8 cellular contexts compared by ENCODE assay signal in the genomic region with DNA sequence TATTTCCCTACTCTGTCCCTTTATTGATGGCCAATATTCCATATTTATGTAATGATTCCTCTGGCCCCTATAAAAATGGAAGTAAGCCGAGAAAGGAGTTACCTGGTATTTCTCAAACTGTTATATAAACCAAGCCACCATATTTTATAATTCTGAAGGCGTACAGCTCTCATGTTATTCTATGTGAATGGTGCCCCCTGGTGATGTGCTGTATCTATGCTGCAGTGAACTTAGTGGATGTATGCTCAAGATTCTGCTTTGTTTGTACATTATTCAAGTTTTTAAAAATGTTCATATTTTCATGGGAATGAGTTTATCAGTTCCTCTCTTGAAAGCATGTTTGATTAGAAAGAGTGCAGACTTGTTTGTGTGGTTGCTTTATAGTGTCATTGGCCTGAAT.
DNase-seq lines count a peak whose midpoint lies in the region; ATAC-seq and TF ChIP-seq lines count a peak whose summit lies in the region.

No MANE protein-coding gene starts in this region.

- no peak overlapping the region for H3K4me3 ChIP-seq in smooth muscle cell

- no peak overlapping the region for H3K9ac ChIP-seq in smooth muscle cell (ENCODE audit: low read depth)

- no peak overlapping the region for H3K4me2 ChIP-seq in smooth muscle cell

- H3K36me3 Mint-ChIP-seq in activated CD4-positive, alpha-beta T cell treated with anti-CD3 and anti-CD28 coated beads for 36 hours (ENCODE audit: low read depth) = no peaks in the 10 kb centered on the region
- H3K36me3 Mint-ChIP-seq in glutamatergic neuron (ENCODE audit: unreplicated experiment) = no peaks in the 10 kb centered on the region

- H4K20me1 ChIP-seq in smooth muscle cell (ENCODE audit: low read depth) = no peaks in the 10 kb centered on the region

- CTCF ChIA-PET in activated CD4-positive, alpha-beta T cell treated with anti-CD3 and anti-CD28 coated beads for 36 hours (lab: Charles Lee) = no interaction called here

- H3K27ac ChIP-seq in smooth muscle cell (ENCODE audit: low read depth) = no peak overlapping the region

- H3K27ac Mint-ChIP-seq in activated CD4-positive, alpha-beta T cell treated with anti-CD3 and anti-CD28 coated beads for 36 hours = no peak overlapping the region
- no peak overlapping the region for H3K27ac Mint-ChIP-seq in glutamatergic neuron (ENCODE audit: unreplicated experiment)

- no peak overlapping the region for H3K4me3 Mint-ChIP-seq in activated CD4-positive, alpha-beta T cell treated with anti-CD3 and anti-CD28 coated beads for 36 hours
- no peak overlapping the region for H3K4me3 Mint-ChIP-seq in glutamatergic neuron (ENCODE audit: unreplicated experiment)

- H3K9me3 Mint-ChIP-seq in activated CD4-positive, alpha-beta T cell treated with anti-CD3 and anti-CD28 coated beads for 36 hours (ENCODE audit: low read depth) = peaks cover 9% of the 10 kb centered on the region
- H3K9me3 Mint-ChIP-seq in glutamatergic neuron (ENCODE audit: unreplicated experiment) = no peaks in the 10 kb centered on the region

- no peak for ATAC-seq in activated CD4-positive, alpha-beta T cell treated with anti-CD3 and anti-CD28 coated beads for 36 hours
- no peak for ATAC-seq in GM19463 (IDR thresholded peaks at IDR 0.05; ENCODE audit: unreplicated experiment)

- H3K4me1 Mint-ChIP-seq in activated CD4-positive, alpha-beta T cell treated with anti-CD3 and anti-CD28 coated beads for 36 hours = no peaks in the 10 kb centered on the region
- no peaks in the 10 kb centered on the region for H3K4me1 Mint-ChIP-seq in glutamatergic neuron (ENCODE audit: low read depth, unreplicated experiment)

- no peak overlapping the region for H2AFZ ChIP-seq in smooth muscle cell (ENCODE audit: low read depth)

- POLR2A ChIA-PET in activated CD4-positive, alpha-beta T cell treated with anti-CD3 and anti-CD28 coated beads for 36 hours (lab: Charles Lee) = no interaction called here

- 50% methylated on average over 2 of the region's 2 CpGs for WGBS in smooth muscle cell (ENCODE audit: low lambda C conversion rate)

- H3K9me3 ChIP-seq in smooth muscle cell (replicated peaks; ENCODE audit: low read depth) = no peaks in the 10 kb centered on the region

- H3K4me1 ChIP-seq in smooth muscle cell (ENCODE audit: low read depth) = no peaks in the 10 kb centered on the region

- H3K36me3 ChIP-seq in smooth muscle cell (ENCODE audit: low read depth) = no peaks in the 10 kb centered on the region

- H3K27me3 Mint-ChIP-seq in activated CD4-positive, alpha-beta T cell treated with anti-CD3 and anti-CD28 coated beads for 36 hours = no peaks in the 10 kb centered on the region
- H3K27me3 Mint-ChIP-seq in glutamatergic neuron (ENCODE audit: unreplicated experiment) = no peaks in the 10 kb centered on the region

- peak; percentile 4 for DNase-seq in activated CD4-positive, alpha-beta T cell treated with anti-CD3 and anti-CD28 coated beads for 36 hours
- DNase-seq in activated CD4-positive, alpha-beta T cell treated with anti-CD3 and anti-CD28 coated beads for 48 hours = no peak
- DNase-seq in RKO (ENCODE audit: low spot score) (peak; percentile 31), glutamatergic neuron (peak; percentile 50), smooth muscle cell (lab: John Stamatoyannopoulos, UW; ENCODE audit: unreplicated experiment) (no peak), NCI-H446 treated with DMSO at 0.1 percent for 48 hours (lab: John Stamatoyannopoulos, UW) (no peak), activated gamma-delta T cell (lab: John Stamatoyannopoulos, UW) (no peak)

- H3K27me3 ChIP-seq in smooth muscle cell (ENCODE audit: low read depth) = peaks cover 5% of the 10 kb centered on the region

- no peaks in the 10 kb centered on the region for H3F3A ChIP-seq in smooth muscle cell (ENCODE audit: low read depth)

- no peaks in the 10 kb centered on the region for H3K79me2 ChIP-seq in smooth muscle cell (ENCODE audit: low read depth)

- peak; percentile 55 for TF ChIP-seq CTCF in glutamatergic neuron (IDR thresholded peaks at IDR 0.05; ENCODE audit: partially characterized antibody, unreplicated experiment)
- TF ChIP-seq CTCF in smooth muscle cell (IDR thresholded peaks at IDR 0.05; ENCODE audit: borderline replicate concordance, insufficient read depth, poor library complexity, severe bottlenecking) = peak; percentile 74

- intact Hi-C loops in activated CD4-positive, alpha-beta T cell treated with anti-CD3 and anti-CD28 coated beads for 36 hours (cut with DNase I, micrococcal nuclease) = no loop called here

Comparison
In these comparisons a context has a peak if more than half of its experiments do, and no peak if none do; other contexts are left out.
1. DNase-seq: peak in activated CD4-positive, alpha-beta T cell treated with anti-CD3 and anti-CD28 coated beads for 36 hours (single experiment), RKO (single experiment) and glutamatergic neuron (single experiment); none in activated CD4-positive, alpha-beta T cell treated with anti-CD3 and anti-CD28 coated beads for 48 hours (single experiment), smooth muscle cell (single experiment), NCI-H446 treated with DMSO at 0.1 percent for 48 hours (single experiment) and activated gamma-delta T cell (single experiment).